1 cellular context compared by ENCODE assay signal in the genomic region with DNA sequence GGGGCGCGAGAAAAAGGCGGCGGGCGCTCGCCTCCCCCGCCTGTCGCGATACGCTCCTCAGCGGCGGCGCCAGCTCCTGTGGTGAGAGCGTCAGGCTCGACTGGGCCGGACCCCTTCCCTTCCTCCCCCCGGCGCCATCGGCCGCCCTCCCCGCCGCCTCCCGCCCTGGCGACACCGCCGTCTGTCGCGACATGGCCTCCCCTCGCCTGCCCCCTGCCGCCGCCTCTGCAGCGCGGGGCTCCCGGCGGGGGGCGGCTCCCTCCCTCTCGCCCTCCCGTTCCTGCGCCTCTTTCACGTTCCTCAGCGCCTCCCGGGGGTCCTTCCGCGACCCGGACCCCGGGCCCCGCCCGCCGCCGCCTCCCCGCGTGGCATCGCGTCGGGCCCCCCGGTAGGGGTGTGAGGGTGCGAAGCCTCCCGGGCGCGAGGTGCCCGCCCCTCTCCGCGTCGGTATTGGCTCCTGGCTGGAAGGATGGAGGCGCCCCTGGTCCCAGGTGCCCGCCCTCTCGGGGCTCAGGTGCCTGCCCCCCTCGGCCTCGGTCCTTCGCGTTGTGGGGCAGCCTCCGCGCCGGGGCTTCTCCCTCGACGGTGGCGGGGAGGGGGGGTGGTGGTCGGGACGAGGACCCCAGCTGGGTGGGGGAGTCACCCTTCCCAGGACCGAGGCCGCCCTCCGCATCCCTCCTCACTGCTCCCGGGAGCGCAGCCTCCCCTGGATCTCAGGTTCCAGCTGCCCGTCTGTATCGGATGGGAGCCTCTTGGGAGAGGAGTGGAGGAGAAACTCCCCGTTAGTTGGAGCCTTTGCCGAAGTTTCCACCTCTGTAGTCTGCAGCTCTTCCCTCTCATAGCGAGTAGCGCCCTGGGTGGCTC.
TF ChIP-seq lines count a peak whose summit lies in the region.

No MANE protein-coding gene starts in this region.

TF ChIP-seq in K562, 482 proteins besides CTCF, POLR2A, EP300 and RAD21 (continued from another document and continues in another):
- TF ChIP-seq BRF2 (IDR thresholded peaks at IDR 0.05; ENCODE audit: borderline replicate concordance, insufficient read depth, insufficient read length) (no peak), ID3 (CRISPR knock-in tag; IDR thresholded peaks at IDR 0.05) (no peak), ID3 (tag; IDR thresholded peaks at IDR 0.05) (no peak), TRIM28 (IDR thresholded peaks at IDR 0.05) (no peak), TEAD1 (CRISPR knock-in tag; IDR thresholded peaks at IDR 0.05) (no peak), RHOXF2B (CRISPR knock-in tag; conservative IDR thresholded peaks at IDR 0.05) (no peak), SRSF9 (IDR thresholded peaks at IDR 0.05; ENCODE audit: borderline replicate concordance, low read depth, low read length) (no peak), ZBTB1 (CRISPR knock-in tag; IDR thresholded peaks at IDR 0.05; ENCODE audit: borderline replicate concordance, low read depth) (peak; percentile 35; the same call in 1 of the 2 replicates), NFIC (IDR thresholded peaks at IDR 0.05) (no peak), DDX20 (tag; IDR thresholded peaks at IDR 0.05; ENCODE audit: low read depth) (no peak), SIRT6 (IDR thresholded peaks at IDR 0.05; ENCODE audit: low read depth, low read length) (no peak), CBX2 (IDR thresholded peaks at IDR 0.05; ENCODE audit: insufficient read depth, low read length, poor library complexity, severe bottlenecking) (peak; percentile 79), HMGN3 (IDR thresholded peaks at IDR 0.05; ENCODE audit: borderline replicate concordance, extremely low read depth, insufficient read length, low read depth, low read length) (peak; percentile 18), ZFP36 (IDR thresholded peaks at IDR 0.05; ENCODE audit: low read depth, low read length, partially characterized antibody) (no peak), ADNP (tag; IDR thresholded peaks at IDR 0.05) (no peak), ZZZ3 (IDR thresholded peaks at IDR 0.05) (no peak), ZFP30 (CRISPR knock-in tag; IDR thresholded peaks at IDR 0.05; ENCODE audit: borderline replicate concordance) (no peak), PHTF2 (CRISPR knock-in tag; IDR thresholded peaks at IDR 0.05) (no peak), PTBP1 (IDR thresholded peaks at IDR 0.05; ENCODE audit: low read depth, low read length) (no peak), ETS1 (conservative IDR thresholded peaks at IDR 0.05; ENCODE audit: control insufficient read depth, low read depth, low read length) (no peak; the same call in 1 of the 2 replicates), ZNF124 (CRISPR knock-in tag; IDR thresholded peaks at IDR 0.05) (no peak; the same call in 1 of the 2 replicates), RBM14 (IDR thresholded peaks at IDR 0.05; ENCODE audit: borderline replicate concordance, insufficient read depth, low read depth, low read length) (0 out of 2 replicates have a peak, but pooled peaks have one; percentile 50), HNRNPL (IDR thresholded peaks at IDR 0.05; ENCODE audit: low read depth, low read length) (no peak), NR2F6 (CRISPR knock-in tag; IDR thresholded peaks at IDR 0.05) (no peak), NFXL1 (CRISPR knock-in tag; IDR thresholded peaks at IDR 0.05) (no peak), KHSRP (IDR thresholded peaks at IDR 0.05) (no peak), SRSF3 (IDR thresholded peaks at IDR 0.05; ENCODE audit: insufficient read depth, low read length) (no peak), HNRNPK (IDR thresholded peaks at IDR 0.05; ENCODE audit: low read depth, low read length, poor library complexity, severe bottlenecking) (peak; percentile 24), ZKSCAN3 (CRISPR knock-in tag; IDR thresholded peaks at IDR 0.05) (no peak), SUPT5H (IDR thresholded peaks at IDR 0.05) (no peak; the same call in 1 of the 2 replicates), KAT2B (IDR thresholded peaks at IDR 0.05; ENCODE audit: low read depth, low read length) (no peak), SOX6 (IDR thresholded peaks at IDR 0.05) (no peak), ZNF707 (CRISPR knock-in tag; conservative IDR thresholded peaks at IDR 0.05) (no peak), SIN3B (IDR thresholded peaks at IDR 0.05; ENCODE audit: low read depth) (no peak), SMAD1 (IDR thresholded peaks at IDR 0.05; ENCODE audit: low read depth, low read length, partially characterized antibody) (no peak), HDAC1 (IDR thresholded peaks at IDR 0.05) (0 out of 4 replicates have a peak, but pooled peaks of 1 of the 2 experiments have one; percentile 17), CHD4 (IDR thresholded peaks at IDR 0.05; ENCODE audit: insufficient read depth, insufficient replicate concordance, low read depth, low read length, poor library complexity, severe bottlenecking) (no peak), HIVEP1 (CRISPR knock-in tag; IDR thresholded peaks at IDR 0.05) (no peak), RBM15 (IDR thresholded peaks at IDR 0.05; ENCODE audit: insufficient read depth, low read length) (no peak), SMAD3 (CRISPR knock-in tag; conservative IDR thresholded peaks at IDR 0.05) (no peak), ZNF57 (CRISPR knock-in tag; IDR thresholded peaks at IDR 0.05) (no peak), NCOA6 (IDR thresholded peaks at IDR 0.05) (no peak), TAF1 (IDR thresholded peaks at IDR 0.05; ENCODE audit: control insufficient read depth, extremely low read depth, insufficient read depth, low read length, severe bottlenecking) (no peak), HDAC6 (IDR thresholded peaks at IDR 0.05; ENCODE audit: low read depth, low read length) (no peak)
- TF ChIP-seq, protein P1, sequence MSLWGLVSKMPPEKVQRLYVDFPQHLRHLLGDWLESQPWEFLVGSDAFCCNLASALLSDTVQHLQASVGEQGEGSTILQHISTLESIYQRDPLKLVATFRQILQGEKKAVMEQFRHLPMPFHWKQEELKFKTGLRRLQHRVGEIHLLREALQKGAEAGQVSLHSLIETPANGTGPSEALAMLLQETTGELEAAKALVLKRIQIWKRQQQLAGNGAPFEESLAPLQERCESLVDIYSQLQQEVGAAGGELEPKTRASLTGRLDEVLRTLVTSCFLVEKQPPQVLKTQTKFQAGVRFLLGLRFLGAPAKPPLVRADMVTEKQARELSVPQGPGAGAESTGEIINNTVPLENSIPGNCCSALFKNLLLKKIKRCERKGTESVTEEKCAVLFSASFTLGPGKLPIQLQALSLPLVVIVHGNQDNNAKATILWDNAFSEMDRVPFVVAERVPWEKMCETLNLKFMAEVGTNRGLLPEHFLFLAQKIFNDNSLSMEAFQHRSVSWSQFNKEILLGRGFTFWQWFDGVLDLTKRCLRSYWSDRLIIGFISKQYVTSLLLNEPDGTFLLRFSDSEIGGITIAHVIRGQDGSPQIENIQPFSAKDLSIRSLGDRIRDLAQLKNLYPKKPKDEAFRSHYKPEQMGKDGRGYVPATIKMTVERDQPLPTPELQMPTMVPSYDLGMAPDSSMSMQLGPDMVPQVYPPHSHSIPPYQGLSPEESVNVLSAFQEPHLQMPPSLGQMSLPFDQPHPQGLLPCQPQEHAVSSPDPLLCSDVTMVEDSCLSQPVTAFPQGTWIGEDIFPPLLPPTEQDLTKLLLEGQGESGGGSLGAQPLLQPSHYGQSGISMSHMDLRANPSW (CRISPR knock-in tag; IDR thresholded peaks at IDR 0.05): no peak
- TF ChIP-seq, protein P2, sequence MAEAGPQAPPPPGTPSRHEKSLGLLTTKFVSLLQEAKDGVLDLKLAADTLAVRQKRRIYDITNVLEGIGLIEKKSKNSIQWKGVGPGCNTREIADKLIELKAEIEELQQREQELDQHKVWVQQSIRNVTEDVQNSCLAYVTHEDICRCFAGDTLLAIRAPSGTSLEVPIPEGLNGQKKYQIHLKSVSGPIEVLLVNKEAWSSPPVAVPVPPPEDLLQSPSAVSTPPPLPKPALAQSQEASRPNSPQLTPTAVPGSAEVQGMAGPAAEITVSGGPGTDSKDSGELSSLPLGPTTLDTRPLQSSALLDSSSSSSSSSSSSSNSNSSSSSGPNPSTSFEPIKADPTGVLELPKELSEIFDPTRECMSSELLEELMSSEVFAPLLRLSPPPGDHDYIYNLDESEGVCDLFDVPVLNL (CRISPR knock-in tag; IDR thresholded peaks at IDR 0.05; ENCODE audit: low read depth): no peak
- TF ChIP-seq, protein P3, sequence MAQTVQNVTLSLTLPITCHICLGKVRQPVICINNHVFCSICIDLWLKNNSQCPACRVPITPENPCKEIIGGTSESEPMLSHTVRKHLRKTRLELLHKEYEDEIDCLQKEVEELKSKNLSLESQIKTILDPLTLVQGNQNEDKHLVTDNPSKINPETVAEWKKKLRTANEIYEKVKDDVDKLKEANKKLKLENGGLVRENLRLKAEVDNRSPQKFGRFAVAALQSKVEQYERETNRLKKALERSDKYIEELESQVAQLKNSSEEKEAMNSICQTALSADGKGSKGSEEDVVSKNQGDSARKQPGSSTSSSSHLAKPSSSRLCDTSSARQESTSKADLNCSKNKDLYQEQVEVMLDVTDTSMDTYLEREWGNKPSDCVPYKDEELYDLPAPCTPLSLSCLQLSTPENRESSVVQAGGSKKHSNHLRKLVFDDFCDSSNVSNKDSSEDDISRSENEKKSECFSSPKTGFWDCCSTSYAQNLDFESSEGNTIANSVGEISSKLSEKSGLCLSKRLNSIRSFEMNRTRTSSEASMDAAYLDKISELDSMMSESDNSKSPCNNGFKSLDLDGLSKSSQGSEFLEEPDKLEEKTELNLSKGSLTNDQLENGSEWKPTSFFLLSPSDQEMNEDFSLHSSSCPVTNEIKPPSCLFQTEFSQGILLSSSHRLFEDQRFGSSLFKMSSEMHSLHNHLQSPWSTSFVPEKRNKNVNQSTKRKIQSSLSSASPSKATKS (CRISPR knock-in tag; IDR thresholded peaks at IDR 0.05): no peak
- TF ChIP-seq, protein P4, sequence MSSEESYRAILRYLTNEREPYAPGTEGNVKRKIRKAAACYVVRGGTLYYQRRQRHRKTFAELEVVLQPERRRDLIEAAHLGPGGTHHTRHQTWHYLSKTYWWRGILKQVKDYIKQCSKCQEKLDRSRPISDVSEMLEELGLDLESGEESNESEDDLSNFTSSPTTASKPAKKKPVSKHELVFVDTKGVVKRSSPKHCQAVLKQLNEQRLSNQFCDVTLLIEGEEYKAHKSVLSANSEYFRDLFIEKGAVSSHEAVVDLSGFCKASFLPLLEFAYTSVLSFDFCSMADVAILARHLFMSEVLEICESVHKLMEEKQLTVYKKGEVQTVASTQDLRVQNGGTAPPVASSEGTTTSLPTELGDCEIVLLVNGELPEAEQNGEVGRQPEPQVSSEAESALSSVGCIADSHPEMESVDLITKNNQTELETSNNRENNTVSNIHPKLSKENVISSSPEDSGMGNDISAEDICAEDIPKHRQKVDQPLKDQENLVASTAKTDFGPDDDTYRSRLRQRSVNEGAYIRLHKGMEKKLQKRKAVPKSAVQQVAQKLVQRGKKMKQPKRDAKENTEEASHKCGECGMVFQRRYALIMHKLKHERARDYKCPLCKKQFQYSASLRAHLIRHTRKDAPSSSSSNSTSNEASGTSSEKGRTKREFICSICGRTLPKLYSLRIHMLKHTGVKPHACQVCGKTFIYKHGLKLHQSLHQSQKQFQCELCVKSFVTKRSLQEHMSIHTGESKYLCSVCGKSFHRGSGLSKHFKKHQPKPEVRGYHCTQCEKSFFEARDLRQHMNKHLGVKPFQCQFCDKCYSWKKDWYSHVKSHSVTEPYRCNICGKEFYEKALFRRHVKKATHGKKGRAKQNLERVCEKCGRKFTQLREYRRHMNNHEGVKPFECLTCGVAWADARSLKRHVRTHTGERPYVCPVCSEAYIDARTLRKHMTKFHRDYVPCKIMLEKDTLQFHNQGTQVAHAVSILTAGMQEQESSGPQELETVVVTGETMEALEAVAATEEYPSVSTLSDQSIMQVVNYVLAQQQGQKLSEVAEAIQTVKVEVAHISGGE (CRISPR knock-in tag; IDR thresholded peaks at IDR 0.05): no peak
- TF ChIP-seq, protein P5, sequence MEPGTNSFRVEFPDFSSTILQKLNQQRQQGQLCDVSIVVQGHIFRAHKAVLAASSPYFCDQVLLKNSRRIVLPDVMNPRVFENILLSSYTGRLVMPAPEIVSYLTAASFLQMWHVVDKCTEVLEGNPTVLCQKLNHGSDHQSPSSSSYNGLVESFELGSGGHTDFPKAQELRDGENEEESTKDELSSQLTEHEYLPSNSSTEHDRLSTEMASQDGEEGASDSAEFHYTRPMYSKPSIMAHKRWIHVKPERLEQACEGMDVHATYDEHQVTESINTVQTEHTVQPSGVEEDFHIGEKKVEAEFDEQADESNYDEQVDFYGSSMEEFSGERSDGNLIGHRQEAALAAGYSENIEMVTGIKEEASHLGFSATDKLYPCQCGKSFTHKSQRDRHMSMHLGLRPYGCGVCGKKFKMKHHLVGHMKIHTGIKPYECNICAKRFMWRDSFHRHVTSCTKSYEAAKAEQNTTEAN (CRISPR knock-in tag; IDR thresholded peaks at IDR 0.05): no peak
- TF ChIP-seq, protein P6, sequence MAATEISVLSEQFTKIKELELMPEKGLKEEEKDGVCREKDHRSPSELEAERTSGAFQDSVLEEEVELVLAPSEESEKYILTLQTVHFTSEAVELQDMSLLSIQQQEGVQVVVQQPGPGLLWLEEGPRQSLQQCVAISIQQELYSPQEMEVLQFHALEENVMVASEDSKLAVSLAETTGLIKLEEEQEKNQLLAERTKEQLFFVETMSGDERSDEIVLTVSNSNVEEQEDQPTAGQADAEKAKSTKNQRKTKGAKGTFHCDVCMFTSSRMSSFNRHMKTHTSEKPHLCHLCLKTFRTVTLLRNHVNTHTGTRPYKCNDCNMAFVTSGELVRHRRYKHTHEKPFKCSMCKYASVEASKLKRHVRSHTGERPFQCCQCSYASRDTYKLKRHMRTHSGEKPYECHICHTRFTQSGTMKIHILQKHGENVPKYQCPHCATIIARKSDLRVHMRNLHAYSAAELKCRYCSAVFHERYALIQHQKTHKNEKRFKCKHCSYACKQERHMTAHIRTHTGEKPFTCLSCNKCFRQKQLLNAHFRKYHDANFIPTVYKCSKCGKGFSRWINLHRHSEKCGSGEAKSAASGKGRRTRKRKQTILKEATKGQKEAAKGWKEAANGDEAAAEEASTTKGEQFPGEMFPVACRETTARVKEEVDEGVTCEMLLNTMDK (IDR thresholded peaks at IDR 0.05; ENCODE audit: borderline replicate concordance, insufficient read depth, low read depth, low read length, poor library complexity, severe bottlenecking): no peak
